8 cellular contexts compared by ENCODE assay signal in the genomic region with DNA sequence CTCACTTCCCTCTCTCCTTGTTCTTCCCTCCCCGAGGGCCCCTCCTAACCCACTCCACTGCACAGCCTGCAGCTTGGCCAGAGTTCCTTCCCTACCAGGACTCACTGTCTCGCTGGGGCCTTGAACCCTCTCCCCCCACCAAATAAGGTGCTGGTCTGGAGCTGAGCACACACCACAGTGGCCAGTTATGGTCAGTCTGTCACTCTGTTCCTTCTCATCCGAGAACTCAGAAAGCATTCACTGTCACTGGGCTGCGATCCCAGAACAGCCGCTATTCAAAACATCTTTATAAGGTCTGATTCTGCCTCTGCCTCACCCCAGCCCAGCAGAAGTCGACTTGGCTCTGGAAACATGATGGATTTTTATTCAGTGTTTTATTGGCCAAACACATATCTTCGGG. TPM values are rescaled to one million over a fixed set of nuclear protein-coding genes. Genes with fewer than 3 reads are reported as not detected.
DNase-seq lines count a peak whose midpoint lies in the region; TF ChIP-seq lines count a peak whose summit lies in the region.
"Had no signal": no experiment of that assay in that cellular context is flagged by ENCODE, and none has a peak within 500 bp of the region (broad histone marks: within the 10 kb centered on the region; RNA-seq: fewer than 3 reads in every experiment).

No MANE protein-coding gene starts in this region.

- no peaks in the 10 kb centered on the region for H4K20me1 ChIP-seq in PC-9 (ENCODE audit: insufficient read depth)

- POLR2A ChIA-PET in PC-9 (lab: Charles Lee; ENCODE audit: unreplicated experiment): no interaction called here

- no peak for TF ChIP-seq CTCF in PC-9 (conservative IDR thresholded peaks at IDR 0.05)
- peak in 3 of 56 donors; percentile 8 to 14 (median 11) for TF ChIP-seq CTCF in dorsolateral prefrontal cortex (IDR thresholded peaks at IDR 0.05 in 54 of 56, conservative IDR thresholded peaks at IDR 0.05 in 2 of 56; ENCODE audit: low read depth in 1 of 56, partially characterized antibody in 56 of 56)

- H3K4me2 ChIP-seq in PC-9 (peak overlapping the region; percentile 73), mesenchymal stem cell (ENCODE audit: low read length, poor library complexity, severe bottlenecking) (no peak overlapping the region)

- CTCF ChIA-PET in PC-9 (lab: Charles Lee): no interaction called here

- peak overlapping the region; percentile 55 for H2AK5ac ChIP-seq in mesenchymal stem cell (ENCODE audit: low read length, severe bottlenecking)

- H2AFZ ChIP-seq in PC-9: no peak overlapping the region
- no peak overlapping the region for H2AFZ ChIP-seq in mesenchymal stem cell (ENCODE audit: low read depth, low read length)

- H4K91ac ChIP-seq in mesenchymal stem cell (ENCODE audit: low read length): no peak overlapping the region

- no peak for DNase-seq in PC-9
- DNase-seq in dorsolateral prefrontal cortex: peak in 5 of 10 donors; percentile 41 to 84 (median 63)
- no peak for DNase-seq in mesenchymal stem cell
- DNase-seq in kidney glomerular epithelial cell (lab: John Stamatoyannopoulos, UW): no peak
- DNase-seq in NCI-H774 (lab: John Stamatoyannopoulos, UW): no peak
- no peak for DNase-seq in NCI-H2107 treated with DMSO at 0.1 percent for 48 hours (lab: John Stamatoyannopoulos, UW; ENCODE audit: unreplicated experiment)
- DNase-seq: cerebellar nuclear complex had no signal

- H3K79me1 ChIP-seq in mesenchymal stem cell (replicated peaks; ENCODE audit: low read length, poor library complexity, severe bottlenecking): no peaks in the 10 kb centered on the region

- H3K9me2 ChIP-seq in PC-9 (ENCODE audit: insufficient read depth): no peaks in the 10 kb centered on the region

- H3F3A ChIP-seq in PC-9 (ENCODE audit: insufficient read depth, low read depth): peaks cover 67% of the 10 kb centered on the region

- peak overlapping the region in 1 of 2 experiments; percentile 30 for H3K18ac ChIP-seq in mesenchymal stem cell (ENCODE audit: low read depth in 1 of 2, low read length in 2 of 2)

- H3K4me3 ChIP-seq in PC-9 (no peak overlapping the region), dorsolateral prefrontal cortex (peak overlapping the region in 51 of 59 donors; percentile 0 to 59 (median 26)), mesenchymal stem cell (ENCODE audit: insufficient read depth in 1 of 2, low read depth in 1 of 2, low read length in 2 of 2) (peak overlapping the region in 1 of 2 experiments; percentile 51)

- peak overlapping the region in 1 of 2 experiments; percentile 53 for H3K14ac ChIP-seq in mesenchymal stem cell (ENCODE audit: low read length in 2 of 2)

- H3K79me2 ChIP-seq in PC-9 (ENCODE audit: low read depth): no peaks in the 10 kb centered on the region

- peak overlapping the region in 1 of 2 experiments; percentile 67 for H2BK12ac ChIP-seq in mesenchymal stem cell (ENCODE audit: low read length in 2 of 2)

- H3K36me3 ChIP-seq in PC-9 (ENCODE audit: low read depth) (no peaks in the 10 kb centered on the region), mesenchymal stem cell (ENCODE audit: control insufficient read depth in 1 of 2, insufficient read depth in 2 of 2, low read depth in 1 of 2, low read length in 2 of 2) (no peaks in the 10 kb centered on the region)

- no peak overlapping the region for H2BK120ac ChIP-seq in mesenchymal stem cell (ENCODE audit: low read depth, low read length)

- H2BK15ac ChIP-seq in mesenchymal stem cell (ENCODE audit: low read depth, poor library complexity, severe bottlenecking): peak overlapping the region; percentile 65

- H2BK5ac ChIP-seq in mesenchymal stem cell (ENCODE audit: low read depth, low read length, poor library complexity, severe bottlenecking): no peak overlapping the region

- H3K27me3 ChIP-seq in PC-9 (ENCODE audit: insufficient read depth, low read depth): no peaks in the 10 kb centered on the region
- peaks cover 0 to 6% (median 0%) of the 10 kb centered on the region in 45 donors for H3K27me3 ChIP-seq in dorsolateral prefrontal cortex
- peaks cover 0 to 14% of the 10 kb centered on the region in 2 experiments for H3K27me3 ChIP-seq in mesenchymal stem cell (ENCODE audit: control insufficient read depth in 1 of 2, insufficient read depth in 1 of 2, low read length in 2 of 2)

- H4K8ac ChIP-seq in mesenchymal stem cell (ENCODE audit: low read length): no peak overlapping the region

- H3K4me1 ChIP-seq in PC-9 (replicated peaks; ENCODE audit: insufficient read depth) (peaks cover 80% of the 10 kb centered on the region), mesenchymal stem cell (ENCODE audit: control insufficient read depth, insufficient read depth, low read depth, low read length) (peaks cover 38% of the 10 kb centered on the region)

- no peaks in the 10 kb centered on the region for H3K9me3 ChIP-seq in PC-9 (ENCODE audit: insufficient read depth, low read depth)
- no peaks in the 10 kb centered on the region for H3K9me3 ChIP-seq in mesenchymal stem cell (ENCODE audit: control insufficient read depth, low read length)

- intact Hi-C loops in PC-9 (cut with micrococcal nuclease; ENCODE audit: unreplicated experiment) (loop anchor here (5.0 kb wide), 1 partner anchor 1745 kb away; no protein-coding TSS in a partner anchor), dorsolateral prefrontal cortex (cut with DNase I) (loop anchor here in 1 of 2 donors (1.0 kb wide), 1 partner anchor 15 kb away; no protein-coding TSS in a partner anchor)

- H3K9ac ChIP-seq in mesenchymal stem cell (ENCODE audit: low read length): peak overlapping the region; percentile 37

- no peak overlapping the region for H3K23ac ChIP-seq in mesenchymal stem cell (ENCODE audit: low read length in 2 of 2)

- no TSS peak for BruUV-seq in PC-9 (replicated peaks; lab: Mats Ljungman, UMichigan)

- 83% methylated on average over 7 of the region's 7 CpGs for WGBS in mesenchymal stem cell

- peak overlapping the region; percentile 95 for H3K27ac ChIP-seq in PC-9
- peak overlapping the region; percentile 17 to 97 (median 86) for H3K27ac ChIP-seq in dorsolateral prefrontal cortex
- no peak overlapping the region for H3K27ac ChIP-seq in mesenchymal stem cell (ENCODE audit: low read length, poor library complexity, severe bottlenecking)
- H3K27ac ChIP-seq in temporal lobe (ENCODE audit: low read depth, low read length): peak overlapping the region; percentile 74

- no peak overlapping the region for H3K4ac ChIP-seq in mesenchymal stem cell (ENCODE audit: low read depth in 1 of 2, low read length in 2 of 2)

RNA-seq across cellular contexts. Expression of a gene that starts 19.8 kb away (rescaled TPM):
- total RNA-seq in PC-9 (2021): 128 and 158 TPM in 2 replicates
- 10 to 100 TPM; 14.6 to 57.5 (median 26.2) TPM for total RNA-seq in dorsolateral prefrontal cortex
- polyA plus RNA-seq in mesenchymal stem cell (2013, experiment 1 of 2): 30.8 TPM
- polyA plus RNA-seq in mesenchymal stem cell (2013, experiment 2 of 2): 30.9 TPM
- total RNA-seq in temporal lobe: 56.1 TPM
